Comparison of ENCODE assay signal across 14 cellular contexts in genomic region chr5:76493190-76493837, GRCh38.
DNase-seq lines count a peak whose midpoint lies in the region; ATAC-seq and TF ChIP-seq lines count a peak whose summit lies in the region.
"Had no signal": no experiment of that assay in that cellular context is flagged by ENCODE, and none has a peak within 500 bp of the region (broad histone marks: within the 10 kb centered on the region; RNA-seq: fewer than 3 reads in every experiment).

No MANE protein-coding gene starts in this region.

- ATAC-seq in GM18909 (IDR thresholded peaks at IDR 0.05; ENCODE audit: poor library complexity, unreplicated experiment), result no peak
- ATAC-seq: A549, HCT116 had no signal

- H3K4me1 Mint-ChIP-seq in CD14-positive monocyte (peaks cover 23% of the 10 kb centered on the region), Caco-2 (ENCODE audit: low read depth, unreplicated experiment) (peaks cover 48% of the 10 kb centered on the region), endodermal cell (peaks cover 46% of the 10 kb centered on the region), nephron progenitor cell (peaks cover 81% of the 10 kb centered on the region)

- H3K9me3 Mint-ChIP-seq in CD14-positive monocyte, result no peaks in the 10 kb centered on the region
- no peaks in the 10 kb centered on the region for H3K9me3 Mint-ChIP-seq in Caco-2 (ENCODE audit: unreplicated experiment)
- H3K9me3 Mint-ChIP-seq in endodermal cell, result no peaks in the 10 kb centered on the region
- H3K9me3 Mint-ChIP-seq in nephron progenitor cell, result no peaks in the 10 kb centered on the region

- H3K9me3 ChIP-seq in Caco-2, result no peaks in the 10 kb centered on the region
- no peaks in the 10 kb centered on the region for H3K9me3 ChIP-seq in endodermal cell (ENCODE audit: control insufficient read depth, low read length)
- H3K9me3 ChIP-seq: A549; BLaER1 treated with 17β-estradiol and CSF1 and Interleukin-3, amounts not matched to agents 10 nM and 100 nM had no signal

- no peak overlapping the region for H3K4me3 Mint-ChIP-seq in CD14-positive monocyte
- no peak overlapping the region for H3K4me3 Mint-ChIP-seq in Caco-2 (ENCODE audit: unreplicated experiment)
- no peak overlapping the region for H3K4me3 Mint-ChIP-seq in endodermal cell
- H3K4me3 Mint-ChIP-seq in nephron progenitor cell, result peak overlapping the region; percentile 17

- no peak overlapping the region for H3K9ac ChIP-seq in endodermal cell (ENCODE audit: extremely low read depth, low read length, poor library complexity, severe bottlenecking)
- H3K9ac ChIP-seq: BLaER1 treated with 17β-estradiol and CSF1 and Interleukin-3, amounts not matched to agents 10 nM and 100 nM had no signal

- H3K27ac Mint-ChIP-seq in CD14-positive monocyte (peak overlapping the region in 5 of 7 donors; percentile 2 to 61 (median 37)), Caco-2 (ENCODE audit: unreplicated experiment) (peak overlapping the region; percentile 22), endodermal cell (peak overlapping the region; percentile 49), nephron progenitor cell (peak overlapping the region; percentile 77)

- POLR2A ChIA-PET in Caco-2 (lab: Charles Lee), result no interaction called here

- H3K36me3 ChIP-seq in Caco-2 (ENCODE audit: control insufficient read depth, insufficient read depth, low read length) (no peaks in the 10 kb centered on the region), endodermal cell (ENCODE audit: control insufficient read depth, insufficient read depth, low read length) (no peaks in the 10 kb centered on the region)

- peaks cover 52% of the 10 kb centered on the region for H3K4me1 ChIP-seq in Caco-2
- peaks cover 3% of the 10 kb centered on the region for H3K4me1 ChIP-seq in endodermal cell (ENCODE audit: control insufficient read depth, insufficient read depth, low read length)

- intact Hi-C loops in CD14-positive monocyte (cut with micrococcal nuclease) (no loop called here), Caco-2 (cut with micrococcal nuclease; ENCODE audit: unreplicated experiment) (no loop called here)

- H3K4me3 ChIP-seq in Caco-2 (ENCODE audit: low read depth, low read length) (no peak overlapping the region), endodermal cell (ENCODE audit: low read length) (no peak overlapping the region)
- H3K4me3 ChIP-seq: A549; BLaER1 treated with 17β-estradiol and CSF1 and Interleukin-3, amounts not matched to agents 10 nM and 100 nM had no signal

- H3K27me3 ChIP-seq in Caco-2 (replicated peaks; ENCODE audit: control insufficient read depth, insufficient read depth, low read length) (no peaks in the 10 kb centered on the region), endodermal cell (ENCODE audit: control insufficient read depth, insufficient read depth, low read length, poor library complexity, severe bottlenecking) (peaks cover 18% of the 10 kb centered on the region)
- H3K27me3 ChIP-seq: BLaER1 treated with 17β-estradiol and CSF1 and Interleukin-3, amounts not matched to agents 10 nM and 100 nM had no signal

- DNase-seq in CD14-positive monocyte (ENCODE audit: low spot score), result no peak
- DNase-seq in Caco-2, result no peak
- no peak for DNase-seq in endodermal cell
- peak; percentile 15 for DNase-seq in nephron progenitor cell
- DNase-seq in NCI-H2171 (lab: John Stamatoyannopoulos, UW), result no peak
- DNase-seq in cortex of kidney (lab: John Stamatoyannopoulos, UW), result no peak
- DNase-seq: NCI-H1417 treated with DMSO at 0.1 percent for 48 hours, NCI-H1930, NCI-H446, NCI-H69 had no signal

- WGBS in endodermal cell (ENCODE audit: insufficient coverage in 1 of 2, insufficient read length in 1 of 2), 2 experiments, result 71 to 93% methylated on average over 7 to 8 of the region's 8 CpGs

- H3K27me3 Mint-ChIP-seq in CD14-positive monocyte (ENCODE audit: low read depth in 3 of 3) (peaks cover 2% of the 10 kb centered on the region in 3 donors), Caco-2 (ENCODE audit: insufficient read depth, unreplicated experiment) (no peaks in the 10 kb centered on the region), endodermal cell (ENCODE audit: insufficient read depth) (peaks cover 41% of the 10 kb centered on the region), nephron progenitor cell (ENCODE audit: low read depth, poor library complexity) (no peaks in the 10 kb centered on the region)

- H3K36me3 Mint-ChIP-seq in CD14-positive monocyte (peaks cover 22 to 28% of the 10 kb centered on the region in 2 donors), Caco-2 (ENCODE audit: insufficient read depth, unreplicated experiment) (peaks cover 11% of the 10 kb centered on the region), endodermal cell (ENCODE audit: low read depth) (no peaks in the 10 kb centered on the region), nephron progenitor cell (ENCODE audit: low read depth) (peaks cover 5% of the 10 kb centered on the region)

- TF ChIP-seq CTCF in CD14-positive monocyte (IDR thresholded peaks at IDR 0.05) (no peak), Caco-2 (IDR thresholded peaks at IDR 0.05; ENCODE audit: insufficient read depth in 1 of 2, low read depth in 1 of 2, low read length in 1 of 2, severe bottlenecking in 1 of 2, unreplicated experiment in 1 of 2) (no peak), endodermal cell (conservative IDR thresholded peaks at IDR 0.05) (no peak), nephron progenitor cell (IDR thresholded peaks at IDR 0.05) (no peak)

- BruUV-seq in Caco-2 (replicated peaks; lab: Mats Ljungman, UMichigan), result no TSS peak

- CTCF ChIA-PET in Caco-2 (lab: Charles Lee), result no interaction called here

- no peak overlapping the region for H3K27ac ChIP-seq in endodermal cell (ENCODE audit: low read depth, low read length)
- H3K27ac ChIP-seq: A549; BLaER1 treated with 17β-estradiol and CSF1 and Interleukin-3, amounts not matched to agents 10 nM and 100 nM had no signal

Comparison
In these comparisons a context has a peak if more than half of its experiments do, and no peak if none do; other contexts are left out.
1. H3K27ac Mint-ChIP-seq: peak in every context shown above with its lines; median percentile 77 in nephron progenitor cell; 49 in endodermal cell; 37 in CD14-positive monocyte; 22 in Caco-2.